26 cellular contexts compared by ENCODE assay signal in genomic region chr21:27168084-27168483, GRCh38.
"Had no signal": no experiment of that assay in that cellular context is flagged by ENCODE, and none has a peak within 500 bp of the region (broad histone marks: within the 10 kb centered on the region; RNA-seq: fewer than 3 reads in every experiment).

No MANE protein-coding gene starts in this region.

- H3K4me1 ChIP-seq: transverse colon, vagina had no signal

- H3K36me3 ChIP-seq: brain microvascular endothelial cell, gastroesophageal sphincter, heart left ventricle, left ventricle myocardium inferior, right atrium auricular region, transverse colon, vagina, WERI-Rb-1 had no signal

- DNase-seq: activated CD4-positive, alpha-beta T cell treated with anti-CD3 and anti-CD28 coated beads for 1 hour; activated CD8-positive, alpha-beta memory T cell treated with anti-CD3 and anti-CD28 coated beads for 24 hours; activated CD8-positive, alpha-beta memory T cell treated with anti-CD3 and anti-CD28 coated beads, Interleukin-2, amount 50 U/mL, for 48 hours; activated effector memory CD4-positive, alpha-beta T cell treated with Interleukin-2 at 50 U/mL for 16 hours; activated naive CD4-positive, alpha-beta T cell treated with anti-CD3 and anti-CD28 coated beads, Interleukin-2, amount 10 ng/mL, durations not matched to agents 7 days and 5 days; activated naive CD8-positive, alpha-beta T cell treated with anti-CD3 and anti-CD28 coated beads, Interleukin-2, amount 50 U/mL, for 24 hours; activated T-cell treated with anti-CD3 and anti-CD28 coated beads, Interleukin-2, amount 50 U/mL, for 48 hours; aorta; brain microvascular endothelial cell; cerebellar nuclear complex; effector CD8-positive, alpha-beta T cell; heart left ventricle; kidney glomerular epithelial cell; left ventricle myocardium inferior; mammary epithelial cell; nephron progenitor cell; stimulated activated CD4-positive, alpha-beta T cell treated with anti-CD3 and anti-CD28 coated beads, Interleukin-15, amount 100 ng/mL, for 24 hours; stimulated activated CD4-positive, alpha-beta T cell treated with anti-CD3 and anti-CD28 coated beads, Interleukin-2, amount 100 ng/mL, for 48 hours; T-helper 17 cell; transverse colon; WERI-Rb-1 had no signal

- H3K27ac ChIP-seq: brain microvascular endothelial cell, gastroesophageal sphincter, heart left ventricle, left ventricle myocardium inferior, right atrium auricular region, skin epidermis, transverse colon, vagina, WERI-Rb-1 had no signal

- ATAC-seq: activated naive CD8-positive, alpha-beta T cell treated with anti-CD3 and anti-CD28 coated beads, Interleukin-2, amount 50 U/mL, for 24 hours; gastroesophageal sphincter; heart left ventricle; T-helper 17 cell had no signal

- FAIRE-seq: endothelial cell of umbilical vein had no signal

- H3K4me3 ChIP-seq: gastroesophageal sphincter, heart left ventricle, left ventricle myocardium inferior, right atrium auricular region, skin epidermis, transverse colon, vagina had no signal

- H3K9me3 ChIP-seq: gastroesophageal sphincter, left ventricle myocardium inferior, right atrium auricular region, transverse colon, vagina had no signal

- H3K27me3 ChIP-seq: brain microvascular endothelial cell, gastroesophageal sphincter, heart left ventricle, right atrium auricular region, transverse colon, vagina had no signal
